8 cellular contexts compared by ENCODE assay signal in the genomic region with DNA sequence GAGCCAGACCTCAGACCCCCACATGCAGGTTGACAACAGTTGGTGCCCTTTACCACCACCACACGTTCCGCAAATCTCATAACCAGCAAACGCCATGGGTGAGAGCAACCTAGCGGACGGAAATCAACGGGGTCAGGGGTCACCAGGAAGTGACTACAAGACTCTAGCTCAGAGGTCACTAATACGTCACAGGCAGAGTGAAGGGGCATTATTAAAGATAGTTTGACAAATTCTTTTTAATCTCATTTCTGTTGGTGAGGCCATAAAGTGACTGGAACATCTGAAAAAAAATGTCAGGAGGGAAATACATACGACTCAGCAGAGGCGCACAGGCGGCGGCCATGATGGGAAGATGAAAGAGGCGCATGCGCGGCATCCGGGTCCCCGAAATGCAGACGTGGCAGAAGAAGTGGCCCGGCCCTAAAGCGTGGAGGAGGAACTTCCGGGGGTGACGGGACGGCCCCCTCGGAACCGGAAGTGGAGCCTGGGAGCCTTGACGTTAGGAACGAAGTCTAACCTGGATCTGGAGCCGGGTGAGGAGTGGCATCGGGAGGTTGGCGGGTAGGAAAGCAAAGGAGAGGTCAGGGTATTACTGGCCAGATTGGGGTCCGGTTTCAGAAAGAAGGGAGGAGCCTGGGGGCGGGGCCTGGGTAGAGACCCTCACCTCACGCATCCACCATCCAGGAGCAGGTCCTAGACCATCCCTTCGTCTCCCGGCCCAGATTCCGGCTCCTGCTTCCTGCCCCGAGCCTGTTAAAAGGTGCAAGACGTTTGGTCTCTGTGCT. TPM values are rescaled to one million over a fixed set of nuclear protein-coding genes. Genes with fewer than 3 reads are reported as not detected.
DNase-seq lines count a peak whose midpoint lies in the region; ATAC-seq and TF ChIP-seq lines count a peak whose summit lies in the region.

Gene SEC24C, plus strand, starts transcription at position 468 of the 785 bp plus-strand sequence. CDS start 2,461 bp downstream, outside the sequence.

- H3K4me3 ChIP-seq in AG09309 (ENCODE audit: control insufficient read depth, low read depth, low read length), result peak within 1 kb of the TSS; percentile 88

- peak; percentile 84 for DNase-seq in AG09309 (ENCODE audit: low read depth)
- DNase-seq in NCI-H460 (ENCODE audit: extremely low read depth, low read depth), result peak; percentile 96
- DNase-seq in activated CD4-positive, CD25-positive, alpha-beta regulatory T cell treated with anti-CD3 and anti-CD28 coated beads, Interleukin-2, amount 50 U/mL, for 72 hours, result peak; percentile 93
- DNase-seq in cerebellar nuclear complex (lab: John Stamatoyannopoulos, UW), result peak; percentile 27 to 85
- DNase-seq in islet precursor cell, result peak; percentile 97
- DNase-seq in stimulated activated CD4-positive, alpha-beta T cell treated with anti-CD3 and anti-CD28 coated beads, Interleukin-12 subunit alpha, Interleukin-12 subunit beta, amount 100 ng/mL, for 48 hours (ENCODE audit: low read depth in 2 of 3, low spot score in 1 of 3), result peak; percentile 92 to 95 (median 92)

- ATAC-seq in GM19035 (IDR thresholded peaks at IDR 0.05; ENCODE audit: unreplicated experiment), result peak; percentile 90
- peak; percentile 90 for ATAC-seq in HG03354 (IDR thresholded peaks at IDR 0.05; ENCODE audit: poor library complexity, severe bottlenecking, unreplicated experiment)

- no peak for TF ChIP-seq CTCF in AG09309 (IDR thresholded peaks at IDR 0.05; ENCODE audit: control insufficient read depth, insufficient read depth, low read depth, low read length, missing control alignments)

RNA-seq across cellular contexts. Expression of gene SEC24C, which starts in this region (rescaled TPM):
- total RNA-seq in NCI-H460 (2014; rRNA removed; shearing (Covaris generic)), result 66.4 and 69.0 TPM in 2 replicates
- polyA plus RNA-seq in NCI-H460 (2014; cell fraction: nucleus; rRNA removed), result 53.7 and 59.4 TPM in 2 replicates

Comparison
In these comparisons a context has a peak if more than half of its experiments do, and no peak if none do; other contexts are left out.
1. Peak in every context shown above with its lines: DNase-seq, ATAC-seq and H3K4me3 ChIP-seq.